In the genomic region with DNA sequence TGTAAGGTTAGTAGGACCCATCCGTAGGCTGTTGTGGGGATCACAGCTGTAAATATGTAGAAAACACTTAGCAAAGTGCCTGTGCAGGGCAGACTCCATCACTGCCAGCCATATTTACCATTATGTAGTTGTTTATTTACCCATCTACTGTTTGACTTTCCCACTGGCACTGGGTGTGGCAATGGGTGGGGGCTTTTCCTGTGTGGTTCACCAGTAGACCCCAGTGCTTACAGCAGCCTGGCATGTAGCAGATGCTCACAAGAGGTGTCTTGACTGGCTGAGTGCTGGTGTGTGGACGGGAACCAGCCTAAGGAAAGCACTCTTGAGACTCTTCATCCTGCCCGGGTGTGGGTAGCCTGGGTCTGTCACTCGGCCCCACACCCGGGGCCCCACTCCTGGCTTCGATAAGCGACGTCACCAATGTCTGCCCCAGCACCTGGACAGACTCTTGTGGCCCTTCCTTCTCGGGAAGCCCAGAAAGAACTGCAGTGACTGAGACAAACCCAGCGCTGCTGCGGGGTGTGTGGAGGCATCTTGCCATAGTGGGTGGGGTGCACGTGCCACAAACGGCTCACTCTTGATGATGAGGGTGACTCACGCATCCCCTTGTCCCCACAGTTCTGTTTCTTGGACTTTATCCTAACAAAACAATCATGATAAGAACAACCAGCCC, we compare ENCODE assay signal across 10 cellular contexts.
DNase-seq lines count a peak whose midpoint lies in the region; ATAC-seq and TF ChIP-seq lines count a peak whose summit lies in the region.
"Had no signal": no experiment of that assay in that cellular context is flagged by ENCODE, and none has a peak within 500 bp of the region (broad histone marks: within the 10 kb centered on the region; RNA-seq: fewer than 3 reads in every experiment).

No MANE protein-coding gene starts in this region.

- in situ Hi-C loops in transverse colon (cut with MboI; ENCODE audit: low pct_ligation_motif_present in 1 of 4, low pct_unique_long_range_greater_than_20kb in 1 of 4, low sequenced_read_pairs in 3 of 4), result no loop called here

- no peaks in the 10 kb centered on the region for H3K27me3 Mint-ChIP-seq in activated CD4-positive, alpha-beta memory T cell treated with anti-CD3 and anti-CD28 coated beads, Interleukin-2, amount 10 ng/mL, durations not matched to agents 7 days and 5 days

- H3K9me3 ChIP-seq in transverse colon, result no peaks in the 10 kb centered on the region
- H3K9me3 ChIP-seq: Caco-2 had no signal

- intact Hi-C loops in cardiac septum (cut with DNase I), result no loop called here
- intact Hi-C loops in left ventricle myocardium superior (cut with micrococcal nuclease), result no loop called here
- intact Hi-C loops in transverse colon (cut with DNase I; ENCODE audit: low total_unique reads), result no loop called here

- H3K4me1 ChIP-seq in transverse colon, result peaks cover 24 to 62% (median 46%) of the 10 kb centered on the region in 4 donors
- H3K4me1 ChIP-seq: Caco-2 had no signal

- H3K9me3 Mint-ChIP-seq in activated CD4-positive, alpha-beta memory T cell treated with anti-CD3 and anti-CD28 coated beads, Interleukin-2, amount 10 ng/mL, durations not matched to agents 7 days and 5 days, result no peaks in the 10 kb centered on the region

- 63% methylated on average over 14 of the region's 14 CpGs; no CpG with 5 or more reads in 1 of the 2 donors for WGBS in transverse colon (ENCODE audit: low coverage in 1 of 2), 2 donors

- H3K36me3 Mint-ChIP-seq in activated CD4-positive, alpha-beta memory T cell treated with anti-CD3 and anti-CD28 coated beads, Interleukin-2, amount 10 ng/mL, durations not matched to agents 7 days and 5 days (ENCODE audit: low read depth), result peaks cover 29% of the 10 kb centered on the region

- DNase-seq in cardiac septum (ENCODE audit: low spot score) (peak; percentile 63), left ventricle myocardium superior (no peak), fibroblast of peridontal ligament (ENCODE audit: extremely low read depth) (peak; percentile 42), transverse colon (peak; percentile 70), SK-N-DZ (ENCODE audit: low spot score) (no peak), NOMO-1 treated with dmso at 0.1 percent for 144 hours (lab: John Stamatoyannopoulos, UW; ENCODE audit: unreplicated experiment) (no peak)
- peak; percentile 51 for DNase-seq in activated CD4-positive, alpha-beta memory T cell treated with anti-CD3 and anti-CD28 coated beads, Interleukin-2, amount 10 ng/mL, durations not matched to agents 7 days and 5 days
- DNase-seq: Caco-2 had no signal

- TF ChIP-seq EP300 in transverse colon (IDR thresholded peaks at IDR 0.05; ENCODE audit: low read depth), result no peak

- H3K4me3 Mint-ChIP-seq in activated CD4-positive, alpha-beta memory T cell treated with anti-CD3 and anti-CD28 coated beads, Interleukin-2, amount 10 ng/mL, durations not matched to agents 7 days and 5 days, result peak overlapping the region; percentile 24

- peaks cover 84% of the 10 kb centered on the region for H3K4me1 Mint-ChIP-seq in activated CD4-positive, alpha-beta memory T cell treated with anti-CD3 and anti-CD28 coated beads, Interleukin-2, amount 10 ng/mL, durations not matched to agents 7 days and 5 days

- CTCF ChIA-PET in activated CD4-positive, alpha-beta memory T cell treated with anti-CD3 and anti-CD28 coated beads, Interleukin-2, amount 10 ng/mL, durations not matched to agents 7 days and 5 days (lab: Charles Lee), result interaction anchor here (1.1 to 1.5 kb wide), 3 partner anchors 9 to 669 kb away, joined by 3 to 4 read pairs (median 3); no protein-coding TSS in a partner anchor

- no peaks in the 10 kb centered on the region for H3K27me3 ChIP-seq in transverse colon

- H3K27ac Mint-ChIP-seq in activated CD4-positive, alpha-beta memory T cell treated with anti-CD3 and anti-CD28 coated beads, Interleukin-2, amount 10 ng/mL, durations not matched to agents 7 days and 5 days, result peak overlapping the region; percentile 94

- peak overlapping the region; percentile 54 to 90 (median 82) for H3K27ac ChIP-seq in transverse colon

- no peak overlapping the region for H3K4me3 ChIP-seq in transverse colon

- no peak for ATAC-seq in left ventricle myocardium superior
- ATAC-seq in GM21825 (IDR thresholded peaks at IDR 0.05; ENCODE audit: unreplicated experiment), result no peak
- ATAC-seq: Panc1 had no signal

- TF ChIP-seq POLR2A in transverse colon (IDR thresholded peaks at IDR 0.05), result no peak

- TF ChIP-seq CTCF in transverse colon (IDR thresholded peaks at IDR 0.05), result no peak

- H3K36me3 ChIP-seq in transverse colon, result no peaks in the 10 kb centered on the region

- POLR2A ChIA-PET in activated CD4-positive, alpha-beta memory T cell treated with anti-CD3 and anti-CD28 coated beads, Interleukin-2, amount 10 ng/mL, durations not matched to agents 7 days and 5 days (lab: Charles Lee), result interaction anchor here (0.6 to 4.6 kb wide), 19 partner anchors 14 to 589 kb away, joined by 3 to 43 read pairs (median 4); partner anchors contain the start of gene HDAC4

Comparison
In these comparisons a context has a peak if more than half of its experiments do, and no peak if none do; other contexts are left out.
1. DNase-seq: peak in cardiac septum (single experiment), activated CD4-positive, alpha-beta memory T cell treated with anti-CD3 and anti-CD28 coated beads, Interleukin-2, amount 10 ng/mL, durations not matched to agents 7 days and 5 days (single experiment), fibroblast of peridontal ligament (single experiment) and transverse colon (single experiment); none in left ventricle myocardium superior (single experiment), SK-N-DZ (single experiment) and NOMO-1 treated with dmso at 0.1 percent for 144 hours (single experiment).